35 cellular contexts compared by ENCODE assay signal in the genomic region with DNA sequence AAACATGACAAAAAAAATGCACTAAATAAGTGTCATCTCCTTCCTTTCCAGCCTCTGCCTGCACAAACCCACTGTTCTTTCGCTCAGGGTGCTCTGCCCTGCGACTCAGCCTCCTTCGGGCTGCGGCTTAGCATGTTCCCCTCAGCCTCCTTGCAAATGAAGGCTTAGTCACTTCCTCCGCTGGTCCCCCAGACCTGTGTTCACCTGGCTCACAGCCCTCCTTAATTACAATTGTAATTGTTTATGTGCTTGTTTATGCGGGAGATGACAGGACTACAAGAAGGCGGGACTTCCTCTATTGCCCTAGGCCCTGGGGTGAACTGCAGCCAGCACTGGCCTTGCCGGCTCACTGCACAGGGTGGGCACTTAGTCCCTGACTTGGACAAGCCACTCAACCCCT.
"Had no signal": no experiment of that assay in that cellular context is flagged by ENCODE, and none has a peak within 500 bp of the region (broad histone marks: within the 10 kb centered on the region; RNA-seq: fewer than 3 reads in every experiment).

No MANE protein-coding gene starts in this region.

- FAIRE-seq: colon had no signal

- H3K27me3 Mint-ChIP-seq: activated naive CD8-positive, alpha-beta T cell treated with anti-CD3 and anti-CD28 coated beads, Interleukin-2, amount 50 U/mL, for 24 hours; activated T-cell treated with anti-CD3 and anti-CD28 coated beads, Interleukin-2, amount 50 U/mL, for 24 hours had no signal

- ATAC-seq: activated CD8-positive, alpha-beta T cell treated with anti-CD3 and anti-CD28 coated beads, Interleukin-2, amount 10 ng/mL, durations not matched to agents 7 days and 5 days; activated naive CD4-positive, alpha-beta T cell treated with anti-CD3 and anti-CD28 coated beads, Interleukin-2, amount 50 U/mL, for 72 hours; SK-N-SH treated with all-trans-retinoic acid at 6 μM for 48 hours; WTC11 had no signal

- H3K9me3 ChIP-seq: ascending aorta, MG63, SJSA1 had no signal

- DNase-seq: activated CD4-positive, alpha-beta T cell treated with anti-CD3 and anti-CD28 coated beads for 48 hours; activated CD4-positive, alpha-beta T cell treated with anti-CD3 and anti-CD28 coated beads, Interleukin-2, amount 50 U/mL, for 4 hours; activated CD4-positive, CD25-positive, alpha-beta regulatory T cell treated with anti-CD3 and anti-CD28 coated beads, Interleukin-2, amount 50 U/mL, for 72 hours; activated CD8-positive, alpha-beta T cell treated with anti-CD3 and anti-CD28 coated beads, Interleukin-2, amount 10 ng/mL, durations not matched to agents 7 days and 5 days; activated effector memory CD4-positive, alpha-beta T cell treated with anti-CD3 and anti-CD28 coated beads, Interleukin-2, amount 50 U/mL, for 16 hours; activated naive CD4-positive, alpha-beta T cell treated with Interleukin-2 at 50 U/mL for 16 hours; activated naive CD8-positive, alpha-beta T cell treated with anti-CD3 and anti-CD28 coated beads, Interleukin-2, amount 50 U/mL, for 24 hours; activated T-cell treated with anti-CD3 and anti-CD28 coated beads, Interleukin-2, amount 50 U/mL, for 24 hours; amniotic stem cell; brain microvascular endothelial cell; cerebellar nuclear complex; MG63; MV-4-11; NCI-H1092 treated with DMSO at 0.1 percent for 48 hours; NCI-H1417 treated with DMSO at 0.1 percent for 48 hours; NCI-H1694 treated with DMSO at 0.1 percent for 48 hours; NCI-H2029 treated with DMSO at 0.1 percent for 48 hours; NCI-H345; NCI-H510A; NCI-H526 treated with DMSO at 0.1 percent for 48 hours; NK-92 treated with Interleukin-12 subunit alpha and Interleukin-12 subunit beta, amount 100 ng/mL, for 24 hours; OCI-M1; Peyer's patch; SHP77; SW 1271; T-helper 9 cell had no signal

- H3K27ac Mint-ChIP-seq: activated CD8-positive, alpha-beta T cell treated with anti-CD3 and anti-CD28 coated beads, Interleukin-2, amount 10 ng/mL, durations not matched to agents 7 days and 5 days; activated naive CD4-positive, alpha-beta T cell treated with anti-CD3 and anti-CD28 coated beads, Interleukin-2, amount 50 U/mL, for 72 hours; activated naive CD8-positive, alpha-beta T cell treated with anti-CD3 and anti-CD28 coated beads, Interleukin-2, amount 50 U/mL, for 24 hours; activated T-cell treated with anti-CD3 and anti-CD28 coated beads, Interleukin-2, amount 50 U/mL, for 24 hours; activated T-helper 1 cell treated with anti-CD3 and anti-CD28 coated beads, Interleukin-12 subunit alpha, Interleukin-12 subunit beta, Interleukin-2, Interleukin-4 antibody, amounts not matched to agents 30 ng/mL and 10 ng/mL and 1 ng/mL, durations not matched to agents 14 hours and 24 hours and 36 hours had no signal

- H3K4me3 Mint-ChIP-seq: activated CD8-positive, alpha-beta T cell treated with anti-CD3 and anti-CD28 coated beads, Interleukin-2, amount 10 ng/mL, durations not matched to agents 7 days and 5 days; activated naive CD8-positive, alpha-beta T cell treated with anti-CD3 and anti-CD28 coated beads, Interleukin-2, amount 50 U/mL, for 24 hours; activated T-cell treated with anti-CD3 and anti-CD28 coated beads, Interleukin-2, amount 50 U/mL, for 24 hours; activated T-helper 1 cell treated with anti-CD3 and anti-CD28 coated beads, Interleukin-12 subunit alpha, Interleukin-12 subunit beta, Interleukin-2, Interleukin-4 antibody, amounts not matched to agents 30 ng/mL and 10 ng/mL and 1 ng/mL, durations not matched to agents 14 hours and 24 hours and 36 hours; WTC11 had no signal

- H3K9me3 Mint-ChIP-seq: activated naive CD4-positive, alpha-beta T cell treated with anti-CD3 and anti-CD28 coated beads, Interleukin-2, amount 50 U/mL, for 72 hours; activated naive CD8-positive, alpha-beta T cell treated with anti-CD3 and anti-CD28 coated beads, Interleukin-2, amount 50 U/mL, for 24 hours; activated T-cell treated with anti-CD3 and anti-CD28 coated beads, Interleukin-2, amount 50 U/mL, for 24 hours; activated T-helper 1 cell treated with anti-CD3 and anti-CD28 coated beads, Interleukin-12 subunit alpha, Interleukin-12 subunit beta, Interleukin-2, Interleukin-4 antibody, amounts not matched to agents 30 ng/mL and 10 ng/mL and 1 ng/mL, durations not matched to agents 14 hours and 24 hours and 36 hours; WTC11 had no signal

- H3K36me3 ChIP-seq: ascending aorta, brain microvascular endothelial cell, cardiac muscle cell, MG63, Peyer's patch, SJSA1 had no signal

- H3K4me1 ChIP-seq: ascending aorta, Peyer's patch had no signal

- H3K4me1 Mint-ChIP-seq: activated naive CD8-positive, alpha-beta T cell treated with anti-CD3 and anti-CD28 coated beads, Interleukin-2, amount 50 U/mL, for 24 hours had no signal

- H3K4me3 ChIP-seq: ascending aorta, cardiac muscle cell, MG63, Peyer's patch, SJSA1 had no signal

- H3K27ac ChIP-seq: ascending aorta, brain microvascular endothelial cell, cardiac muscle cell, Peyer's patch, RWPE1, SJSA1 had no signal

- H3K27me3 ChIP-seq: ascending aorta, brain microvascular endothelial cell, MG63, Peyer's patch, SJSA1 had no signal

- H3K36me3 Mint-ChIP-seq: activated naive CD4-positive, alpha-beta T cell treated with anti-CD3 and anti-CD28 coated beads, Interleukin-2, amount 50 U/mL, for 72 hours; WTC11 had no signal
